In genomic region chr4:151484396-151485102, GRCh38 we compare ENCODE assay signal across 11 cellular contexts.
DNase-seq lines count a peak whose midpoint lies in the region; ATAC-seq and TF ChIP-seq lines count a peak whose summit lies in the region.
"Had no signal": no experiment of that assay in that cellular context is flagged by ENCODE, and none has a peak within 500 bp of the region (broad histone marks: within the 10 kb centered on the region; RNA-seq: fewer than 3 reads in every experiment).

No MANE protein-coding gene starts in this region.

- intact Hi-C loops in MCF 10A (cut with micrococcal nuclease) (no loop called here), breast epithelium (cut with DNase I; ENCODE audit: low total_unique reads) (no loop called here), natural killer cell (cut with micrococcal nuclease) (no loop called here)

- peak; percentile 84 for DNase-seq in MCF 10A (ENCODE audit: unreplicated experiment)
- DNase-seq in breast epithelium (ENCODE audit: low spot score in 2 of 2): no peak
- DNase-seq in WTC11 (ENCODE audit: low spot score): peak; percentile 36
- DNase-seq in iPS DF 19.7 (ENCODE audit: low read depth, low spot score): peak; percentile 90
- DNase-seq in activated naive CD4-positive, alpha-beta T cell (lab: John Stamatoyannopoulos, UW): no peak
- DNase-seq in natural killer cell: no peak
- no peak for DNase-seq in stimulated activated CD4-positive, alpha-beta T cell treated with anti-CD3 and anti-CD28 coated beads, Interleukin-12 subunit alpha, Interleukin-12 subunit beta, amount 100 ng/mL, for 4 hours
- no peak for DNase-seq in putamen (ENCODE audit: low spot score)
- DNase-seq: activated CD4-positive, CD25-positive, alpha-beta regulatory T cell treated with anti-CD3 and anti-CD28 coated beads, Interleukin-2, amount 50 U/mL, for 72 hours; amygdala; NCI-H69 had no signal

- no peak for TF ChIP-seq POLR2A in breast epithelium (IDR thresholded peaks at IDR 0.05)

- peak overlapping the region; percentile 34 for H3K27ac Mint-ChIP-seq in MCF 10A (ENCODE audit: low read depth, unreplicated experiment)
- peak overlapping the region; percentile 99 for H3K27ac Mint-ChIP-seq in WTC11
- H3K27ac Mint-ChIP-seq in natural killer cell: no peak overlapping the region

- H3K27ac ChIP-seq in breast epithelium: no peak overlapping the region

- no peaks in the 10 kb centered on the region for H3K9me3 ChIP-seq in breast epithelium

- ATAC-seq in WTC11: peak; percentile 61
- ATAC-seq in natural killer cell: no peak

- H3K36me3 ChIP-seq in breast epithelium: no peaks in the 10 kb centered on the region

- H3K9me3 Mint-ChIP-seq in MCF 10A (ENCODE audit: unreplicated experiment) (no peaks in the 10 kb centered on the region), WTC11 (0 out of 2 replicates have a peak, but pooled peaks cover 5% of the 10 kb centered on the region), natural killer cell (peaks cover 0 to 5% of the 10 kb centered on the region in 2 donors)

- H3K4me3 Mint-ChIP-seq in MCF 10A (ENCODE audit: unreplicated experiment) (no peak overlapping the region), WTC11 (peak overlapping the region; percentile 44), natural killer cell (no peak overlapping the region)

- POLR2A ChIA-PET in MCF 10A (lab: Yijun Ruan, JAX): interaction anchor here (0.6 to 2.4 kb wide), 8 partner anchors 9 to 76 kb away, joined by 3 to 13 read pairs (median 4); partner anchors contain the start of gene FHIP1A
- POLR2A ChIA-PET in WTC11 (lab: Charles Lee): interaction anchor here (0.6 kb wide), 1 partner anchor 10 kb away, joined by 3 read pairs; no protein-coding TSS in a partner anchor

- no peaks in the 10 kb centered on the region for H3K27me3 Mint-ChIP-seq in MCF 10A (ENCODE audit: insufficient read depth, unreplicated experiment)
- H3K27me3 Mint-ChIP-seq in WTC11 (ENCODE audit: low read depth): no peaks in the 10 kb centered on the region
- H3K27me3 Mint-ChIP-seq in natural killer cell (ENCODE audit: low read depth in 2 of 2): peaks cover 0 to 5% of the 10 kb centered on the region in 2 donors

- no peak overlapping the region for H3K4me3 ChIP-seq in breast epithelium

- H3K27me3 ChIP-seq in breast epithelium: no peaks in the 10 kb centered on the region

- H3K4me1 ChIP-seq in breast epithelium: no peaks in the 10 kb centered on the region

- no peak for TF ChIP-seq CTCF in MCF 10A (IDR thresholded peaks at IDR 0.05; ENCODE audit: unreplicated experiment)
- TF ChIP-seq CTCF in breast epithelium (IDR thresholded peaks at IDR 0.05): no peak
- TF ChIP-seq CTCF in WTC11 (IDR thresholded peaks at IDR 0.05): no peak
- no peak for TF ChIP-seq CTCF in natural killer cell (IDR thresholded peaks at IDR 0.05)

- H3K4me1 Mint-ChIP-seq in MCF 10A (ENCODE audit: insufficient read depth, unreplicated experiment): peaks cover 20% of the 10 kb centered on the region
- peaks cover 89% of the 10 kb centered on the region for H3K4me1 Mint-ChIP-seq in WTC11
- H3K4me1 Mint-ChIP-seq in natural killer cell: no peaks in the 10 kb centered on the region

- H3K36me3 Mint-ChIP-seq in MCF 10A (ENCODE audit: insufficient read depth, unreplicated experiment): peaks cover 22% of the 10 kb centered on the region
- H3K36me3 Mint-ChIP-seq in WTC11: peaks cover 9% of the 10 kb centered on the region
- no peaks in the 10 kb centered on the region for H3K36me3 Mint-ChIP-seq in natural killer cell

- CTCF ChIA-PET in MCF 10A (lab: Yijun Ruan, JAX) (interaction anchor here (0.6 to 0.9 kb wide), 2 partner anchors 12 to 59 kb away, joined by 3 to 4 read pairs; no protein-coding TSS in a partner anchor), WTC11 (lab: Charles Lee) (interaction anchor here (0.6 to 1.8 kb wide), 2 partner anchors 8 to 10 kb away, joined by 4 to 6 read pairs; no protein-coding TSS in a partner anchor)

- BruUV-seq in MCF 10A (replicated peaks; lab: Mats Ljungman, UMichigan): no TSS peak

TF ChIP-seq in WTC11, 78 proteins besides CTCF, POLR2A, EP300 and RAD21:
- no peak; the same call in 1 of the 2 replicates for TF ChIP-seq FOXP4 (CRISPR knock-in tag; IDR thresholded peaks at IDR 0.05)
- peak; percentile 92; the same call in 1 of the 2 replicates for TF ChIP-seq TEAD1 (CRISPR knock-in tag; IDR thresholded peaks at IDR 0.05)
- no peak for TF ChIP-seq GTF2I (CRISPR knock-in tag; conservative IDR thresholded peaks at IDR 0.05)
- peak; percentile 71; the same call in 1 of the 2 replicates for TF ChIP-seq TEAD4 (CRISPR knock-in tag; IDR thresholded peaks at IDR 0.05)
- TF ChIP-seq MXD4 (CRISPR knock-in tag; IDR thresholded peaks at IDR 0.05; ENCODE audit: borderline replicate concordance): no peak
- no peak for TF ChIP-seq PRDM15 (CRISPR knock-in tag; IDR thresholded peaks at IDR 0.05)
- no peak for TF ChIP-seq E2F5 (CRISPR knock-in tag; IDR thresholded peaks at IDR 0.05)
- TF ChIP-seq GABPB1 (CRISPR knock-in tag; IDR thresholded peaks at IDR 0.05): no peak
- TF ChIP-seq NFE2L1 (CRISPR knock-in tag; IDR thresholded peaks at IDR 0.05): peak; percentile 88
TF ChIP-seq in WTC11: peak in this region for 3.

Comparison
In these comparisons a context has a peak if more than half of its experiments do, and no peak if none do; other contexts are left out.
1. DNase-seq: peak in MCF 10A (single experiment), WTC11 (single experiment) and iPS DF 19.7 (single experiment); none in breast epithelium (0 of 2), activated naive CD4-positive, alpha-beta T cell (0 of 4), natural killer cell (single experiment), stimulated activated CD4-positive, alpha-beta T cell treated with anti-CD3 and anti-CD28 coated beads, Interleukin-12 subunit alpha, Interleukin-12 subunit beta, amount 100 ng/mL, for 4 hours (single experiment) and putamen (single experiment).
2. H3K27ac Mint-ChIP-seq: peak in MCF 10A (single experiment) and WTC11 (single experiment); none in natural killer cell (0 of 2).